19 cellular contexts compared by ENCODE assay signal in genomic region chr13:71632721-71633120, GRCh38.
"Had no signal": no experiment of that assay in that cellular context is flagged by ENCODE, and none has a peak within 500 bp of the region (broad histone marks: within the 10 kb centered on the region; RNA-seq: fewer than 3 reads in every experiment).

No MANE protein-coding gene starts in this region.

- H3K9me3 Mint-ChIP-seq: dendritic cell treated with granulocyte-macrophage colony-stimulating factor and Interleukin-4, amounts not matched to agents 40 ng/mL and 50 ng/mL, for 4 days; neural crest cell had no signal

- ATAC-seq: left lung; lower lobe of right lung; right lobe of liver; stimulated activated memory B cell treated with anti-CD40 and anti-IgM and Interleukin-4, amounts not matched to agents 10 μg/mL and 1 μg/mL and 100 μg/mL, for 72 hours; upper lobe of right lung had no signal

- H3K36me3 Mint-ChIP-seq: immature natural killer cell; memory B cell; naive B cell; stimulated activated memory B cell treated with anti-CD40 and anti-IgM and Interleukin-4, amounts not matched to agents 10 μg/mL and 1 μg/mL and 100 μg/mL, for 72 hours had no signal

- H3K27ac ChIP-seq: lower lobe of right lung, ovary, right lobe of liver, tibial artery, upper lobe of right lung, vagina had no signal

- DNase-seq: immature natural killer cell; left lung; lower lobe of right lung; naive B cell; ovary; right lobe of liver; stimulated activated CD4-positive, alpha-beta T cell treated with anti-CD3 and anti-CD28 coated beads, Interleukin-15, amount 100 ng/mL, for 24 hours; stimulated activated CD4-positive, alpha-beta T cell treated with anti-CD3 and anti-CD28 coated beads, Interleukin-1b, Interleukin-23, amount 100 ng/mL, for 48 hours; stimulated activated CD4-positive, alpha-beta T cell treated with anti-CD3 and anti-CD28 coated beads, Interleukin-4, amount 100 ng/mL, for 24 hours; tibial artery; upper lobe of right lung had no signal

- H3K27me3 Mint-ChIP-seq: central memory CD8-positive, alpha-beta T cell; dendritic cell treated with granulocyte-macrophage colony-stimulating factor and Interleukin-4, amounts not matched to agents 40 ng/mL and 50 ng/mL, for 4 days; memory B cell; naive B cell; progenitor cell of endocrine pancreas; stimulated activated memory B cell treated with anti-CD40 and anti-IgM and Interleukin-4, amounts not matched to agents 10 μg/mL and 1 μg/mL and 100 μg/mL, for 72 hours; stimulated activated naive CD8-positive, alpha-beta T cell treated with anti-CD3 and anti-CD28 coated beads, Interleukin-15, Interleukin-2, amounts not matched to agents 100 ng/mL and 50 ng/mL, for 24 hours had no signal

- H3K36me3 ChIP-seq: left lung, lower lobe of right lung, ovary, right lobe of liver, tibial artery, upper lobe of right lung, vagina had no signal

- H3K4me3 ChIP-seq: left lung, lower lobe of right lung, ovary, right lobe of liver, tibial artery, upper lobe of right lung, vagina had no signal

- H3K9me3 ChIP-seq: left lung, lower lobe of right lung, ovary, right lobe of liver, tibial artery, upper lobe of right lung, vagina had no signal

- H3K4me1 ChIP-seq: left lung, right lobe of liver, tibial artery, upper lobe of right lung, vagina had no signal

- H3K4me1 Mint-ChIP-seq: central memory CD8-positive, alpha-beta T cell; immature natural killer cell; memory B cell; naive B cell; stimulated activated memory B cell treated with anti-CD40 and anti-IgM and Interleukin-4, amounts not matched to agents 10 μg/mL and 1 μg/mL and 100 μg/mL, for 72 hours had no signal

- H3K27me3 ChIP-seq: left lung, ovary, right lobe of liver, tibial artery, upper lobe of right lung, vagina had no signal

- H3K4me3 Mint-ChIP-seq: central memory CD8-positive, alpha-beta T cell; dendritic cell treated with granulocyte-macrophage colony-stimulating factor and Interleukin-4, amounts not matched to agents 40 ng/mL and 50 ng/mL, for 4 days; immature natural killer cell; memory B cell; naive B cell; neural crest cell; stimulated activated memory B cell treated with anti-CD40 and anti-IgM and Interleukin-4, amounts not matched to agents 10 μg/mL and 1 μg/mL and 100 μg/mL, for 72 hours; stimulated activated naive CD8-positive, alpha-beta T cell treated with anti-CD3 and anti-CD28 coated beads, Interleukin-15, Interleukin-2, amounts not matched to agents 100 ng/mL and 50 ng/mL, for 24 hours had no signal

- H3K27ac Mint-ChIP-seq: dendritic cell treated with granulocyte-macrophage colony-stimulating factor and Interleukin-4, amounts not matched to agents 40 ng/mL and 50 ng/mL, for 4 days; immature natural killer cell; memory B cell; naive B cell; progenitor cell of endocrine pancreas; stimulated activated memory B cell treated with anti-CD40 and anti-IgM and Interleukin-4, amounts not matched to agents 10 μg/mL and 1 μg/mL and 100 μg/mL, for 72 hours; stimulated activated naive CD8-positive, alpha-beta T cell treated with anti-CD3 and anti-CD28 coated beads, Interleukin-15, Interleukin-2, amounts not matched to agents 100 ng/mL and 50 ng/mL, for 24 hours had no signal
